1 cellular context compared by ENCODE assay signal in the genomic region with DNA sequence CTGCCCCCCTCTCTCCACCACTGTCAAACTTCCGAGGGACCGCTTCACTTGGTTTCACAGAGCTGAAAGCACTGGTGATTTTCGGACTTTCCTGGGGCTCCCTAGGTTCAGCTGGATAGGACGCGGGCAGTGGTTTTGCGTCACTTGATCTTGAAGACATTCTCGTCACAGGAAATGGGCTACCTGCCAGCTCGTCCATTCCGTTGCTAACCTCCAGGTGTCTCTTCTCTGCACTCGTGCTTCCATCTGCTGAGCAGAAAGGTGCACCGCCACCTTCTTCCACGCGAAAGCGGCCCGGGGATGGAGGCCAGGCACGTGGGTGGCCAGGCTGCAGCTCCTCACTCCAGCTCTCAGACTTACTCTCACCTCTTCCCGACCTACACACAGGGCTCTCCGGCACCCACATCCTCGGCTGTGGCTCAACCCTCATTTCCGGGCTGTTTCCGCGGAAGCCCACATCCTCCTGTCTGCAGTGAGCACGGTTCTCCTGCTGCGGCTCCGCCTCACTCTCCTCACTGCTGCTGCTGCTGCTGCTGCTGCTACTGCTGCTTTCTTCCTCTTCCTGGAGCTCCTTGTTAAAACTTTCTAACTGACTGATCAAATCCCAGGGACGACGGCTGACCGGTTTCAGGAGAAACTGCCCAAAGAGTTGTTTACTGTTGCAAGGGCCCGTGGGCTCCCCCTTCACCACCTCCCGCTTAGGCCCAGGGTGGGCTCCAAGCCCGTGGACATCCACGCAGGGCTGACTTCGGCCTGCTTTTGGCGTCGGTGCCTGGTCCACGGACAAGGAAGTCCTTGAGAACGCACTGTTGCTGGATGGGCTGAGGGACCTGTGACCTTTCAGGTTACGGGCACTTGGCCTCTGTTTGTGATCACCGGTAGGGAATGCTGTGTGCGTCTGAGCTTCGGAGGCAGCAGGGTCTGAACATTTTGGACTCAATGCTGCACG.
TF ChIP-seq lines count a peak whose summit lies in the region.

No MANE protein-coding gene starts in this region.

TF ChIP-seq in HepG2, 621 proteins besides CTCF, POLR2A, EP300 and RAD21 (continued from another document):
- no peak for TF ChIP-seq TIGD3 (CRISPR knock-in tag; IDR thresholded peaks at IDR 0.05; ENCODE audit: borderline replicate concordance)
